Comparison of ENCODE assay signal across 9 cellular contexts in genomic region chr3:50338989-50339388, GRCh38. TPM values are rescaled to one million over a fixed set of nuclear protein-coding genes. Genes with fewer than 3 reads are reported as not detected.
DNase-seq lines count a peak whose midpoint lies in the region; ATAC-seq and TF ChIP-seq lines count a peak whose summit lies in the region.
"Had no signal": no experiment of that assay in that cellular context is flagged by ENCODE, and none has a peak within 500 bp of the region (broad histone marks: within the 10 kb centered on the region; RNA-seq: fewer than 3 reads in every experiment).

No MANE protein-coding gene starts in this region.

- H3K9ac ChIP-seq in BLaER1 (peak overlapping the region; percentile 94), IMR-90 (ENCODE audit: low read depth, low read length) (no peak overlapping the region)

- H3K36me3 Mint-ChIP-seq in natural killer cell = peaks cover 13% of the 10 kb centered on the region

- H3K18ac ChIP-seq in IMR-90 (ENCODE audit: low read depth, low read length) = no peak overlapping the region

- intact Hi-C loops in IMR-90 (cut with micrococcal nuclease) (no loop called here), natural killer cell (cut with micrococcal nuclease) (loop anchor here (2.0 to 5.0 kb wide), 2 partner anchors 20 to 42 kb away; partner anchors contain the start of genes HYAL3, NAA80 and TMEM115)

- no peak overlapping the region; the same call in 1 of the 2 replicates for H2BK20ac ChIP-seq in IMR-90 (ENCODE audit: low read depth, low read length)

- peak overlapping the region; percentile 19 for H2BK120ac ChIP-seq in IMR-90 (ENCODE audit: low read depth, low read length)

- dilution Hi-C loops in IMR-90 (cut with HindIII; ENCODE audit: low sequenced_read_pairs, unreplicated experiment) = no loop called here

- TF ChIP-seq RAD21 in IMR-90 (IDR thresholded peaks at IDR 0.05; ENCODE audit: low read length) = no peak

- H3K4me1 Mint-ChIP-seq in natural killer cell = peaks cover 54 to 90% of the 10 kb centered on the region in 2 donors

- no peak overlapping the region for H3K56ac ChIP-seq in IMR-90 (ENCODE audit: extremely low read depth, insufficient read depth, low read length)

- POLR2A ChIA-PET in IMR-90 (lab: Charles Lee; ENCODE audit: unreplicated experiment) = no interaction called here

- H4K8ac ChIP-seq in IMR-90 (ENCODE audit: low read depth in 2 of 2, low read length in 2 of 2) = peak overlapping the region in 1 of 2 experiments; percentile 56; a peak in 2 of 4 replicates

- no peak overlapping the region; the same call in 1 of the 2 replicates for H4K91ac ChIP-seq in IMR-90 (ENCODE audit: insufficient read depth, low read depth, low read length)

- peaks cover 22% of the 10 kb centered on the region for H3K36me3 ChIP-seq in BLaER1
- H3K36me3 ChIP-seq in IMR-90 (ENCODE audit: control insufficient read depth, insufficient read depth, low read length) = peaks cover 3% of the 10 kb centered on the region; the same call in 1 of the 2 replicates

- H2AK9ac ChIP-seq in IMR-90 (replicated peaks; ENCODE audit: low read depth, low read length, poor library complexity) = peak overlapping the region; percentile 70

- peaks cover 15 to 50% of the 10 kb centered on the region in 2 experiments; a peak in 3 of 4 replicates for H3K79me1 ChIP-seq in IMR-90 (ENCODE audit: low read depth in 1 of 2, low read length in 2 of 2)

- no peaks in the 10 kb centered on the region for H3K27me3 Mint-ChIP-seq in natural killer cell (ENCODE audit: low read depth in 2 of 2)

- 0 out of 2 replicates have a peak overlapping the region, but pooled peaks have one; percentile 37 for H3K14ac ChIP-seq in IMR-90 (replicated peaks; ENCODE audit: low read depth, low read length)

- H3K9me3 ChIP-seq in BLaER1 (no peaks in the 10 kb centered on the region), IMR-90 (ENCODE audit: control insufficient read depth, insufficient read depth, low read length) (no peaks in the 10 kb centered on the region)

- H3K4me3 ChIP-seq in BLaER1 (peak overlapping the region; percentile 88), IMR-90 (ENCODE audit: insufficient read depth, low read depth, low read length) (no peak overlapping the region)
- H3K4me3 ChIP-seq: SK-N-MC had no signal

- ATAC-seq in IMR-90 (ENCODE audit: low read depth) = no peak
- no peak for ATAC-seq in natural killer cell
- ATAC-seq in HG02938 (IDR thresholded peaks at IDR 0.05; ENCODE audit: unreplicated experiment) = no peak
- ATAC-seq in omental fat pad (ENCODE audit: low FRiP score) = no peak

- peak overlapping the region; percentile 98 for H3K4me3 Mint-ChIP-seq in natural killer cell

- in situ Hi-C loops in IMR-90 (cut with MboI; ENCODE audit: low sequenced_read_pairs) = loop anchor here (25.0 kb wide), 3 partner anchors 1048 to 1823 kb away; partner anchors contain the start of genes ABHD14B, GPR62, MANF and PCBP4

- peak overlapping the region; percentile 64; the same call in 1 of the 2 replicates for H3K23ac ChIP-seq in IMR-90 (ENCODE audit: low read depth, low read length)

- peak overlapping the region; percentile 7 for H2BK5ac ChIP-seq in IMR-90 (ENCODE audit: low read depth, low read length, poor library complexity, severe bottlenecking)

- peaks cover 31% of the 10 kb centered on the region for H4K20me1 ChIP-seq in BLaER1
- peaks cover 28% of the 10 kb centered on the region for H4K20me1 ChIP-seq in IMR-90 (ENCODE audit: insufficient read depth, low read length)

- TF ChIP-seq CTCF in IMR-90 (conservative IDR thresholded peaks at IDR 0.05; ENCODE audit: low read depth, low read length) (no peak), natural killer cell (IDR thresholded peaks at IDR 0.05) (no peak), omental fat pad (IDR thresholded peaks at IDR 0.05) (no peak)

- H3K27ac ChIP-seq in BLaER1 (peak overlapping the region; percentile 97), IMR-90 (ENCODE audit: insufficient read depth, low read length) (no peak overlapping the region), adipose tissue (ENCODE audit: low read depth, low read length) (peak overlapping the region; percentile 51)
- H3K27ac ChIP-seq: SK-N-MC had no signal

- CTCF ChIA-PET in IMR-90 (lab: Yijun Ruan, JAX) = no interaction called here

- peaks cover 25% of the 10 kb centered on the region for H3K27me3 ChIP-seq in BLaER1
- H3K27me3 ChIP-seq in IMR-90 (ENCODE audit: control insufficient read depth, insufficient read depth, low read length) = no peaks in the 10 kb centered on the region

- no TSS peak for BruUV-seq in IMR-90 (replicated peaks; lab: Mats Ljungman, UMichigan)

- H3K9me3 Mint-ChIP-seq in natural killer cell = no peaks in the 10 kb centered on the region

- 72% methylated on average over 3 of the region's 4 CpGs; no CpG with 5 or more reads in 1 of the 2 experiments for WGBS in IMR-90 (ENCODE audit: extremely low coverage in 2 of 2, insufficient read length in 1 of 2), 2 experiments
- 38 to 82% (median 41%) methylated on average over 4 of the region's 4 CpGs for WGBS in adipose tissue, 3 donors

- no peak for DNase-seq in IMR-90
- no peak for DNase-seq in natural killer cell
- DNase-seq in 8988T = no peak
- no peak for DNase-seq in DMS79 treated with DMSO at 0.1 percent for 48 hours (lab: John Stamatoyannopoulos, UW)
- no peak for DNase-seq in omental fat pad (ENCODE audit: low spot score)

- H4K5ac ChIP-seq in IMR-90 (ENCODE audit: low read depth, low read length) = no peak overlapping the region

- H3K4ac ChIP-seq in IMR-90 (ENCODE audit: low read depth, low read length) = peak overlapping the region; percentile 62

- H3K4me2 ChIP-seq in BLaER1 (peak overlapping the region; percentile 95), IMR-90 (ENCODE audit: low read depth, low read length) (no peak overlapping the region)

- peak overlapping the region; percentile 93 to 96 for H3K27ac Mint-ChIP-seq in natural killer cell

- peak overlapping the region; percentile 61; the same call in 1 of the 3 replicates for H2BK15ac ChIP-seq in IMR-90 (ENCODE audit: low read depth, low read length)

- H3K4me1 ChIP-seq in BLaER1 = peaks cover 79% of the 10 kb centered on the region
- peaks cover 29% of the 10 kb centered on the region for H3K4me1 ChIP-seq in IMR-90 (ENCODE audit: control insufficient read depth, insufficient read depth, low read length)

- peak overlapping the region; percentile 62 for H2AFZ ChIP-seq in IMR-90 (replicated peaks; ENCODE audit: low read length, poor library complexity)

- peaks cover 23% of the 10 kb centered on the region for H3K9me1 ChIP-seq in IMR-90 (ENCODE audit: insufficient read depth, low read length)

- TF ChIP-seq POLR2A in IMR-90 (IDR thresholded peaks at IDR 0.05; ENCODE audit: low read depth, low read length) = no peak

- H2AK5ac ChIP-seq in IMR-90 (ENCODE audit: low read depth, low read length) = peak overlapping the region; percentile 59

TF ChIP-seq in IMR-90, 13 proteins besides CTCF, POLR2A, EP300 and RAD21 (continues in another document):
- TF ChIP-seq ELK1 (IDR thresholded peaks at IDR 0.05; ENCODE audit: borderline replicate concordance, low read depth, low read length) = no peak
- TF ChIP-seq MXI1 (IDR thresholded peaks at IDR 0.05; ENCODE audit: borderline replicate concordance, low read depth, low read length) = no peak
- no peak for TF ChIP-seq CHD1 (IDR thresholded peaks at IDR 0.05; ENCODE audit: low read depth, low read length)

RNA-seq across cellular contexts. Expression of gene RASSF1, which starts 1.6 kb away (rescaled TPM):
- total RNA-seq in IMR-90 (2012; rRNA removed) (17.4 and 18.3 TPM in 2 replicates), natural killer cell (100 to 1,000 TPM; 298 to 329 (median 305) TPM), omental fat pad (10 to 100 TPM; 42.1 to 82.0 (median 53.3) TPM)
- polyA plus RNA-seq in IMR-90 (2012; rRNA removed) (53.4 and 55.6 TPM in 2 replicates), adipose tissue (10 to 100 TPM; 39.4 to 44.6 (median 43.7) TPM)
- 48.6 and 60.5 TPM in 2 replicates for polyA plus RNA-seq in IMR-90 (2012; cell fraction: cytosol; rRNA removed)
- 77.2 and 105 TPM in 2 replicates for polyA plus RNA-seq in IMR-90 (2012; cell fraction: nucleus; rRNA removed; ENCODE audit: low replicate concordance)

RNA-seq across cellular contexts. Expression of gene ZMYND10, which starts 6.5 kb away (rescaled TPM):
- 0.83 and 1.1 TPM in 2 replicates for total RNA-seq in IMR-90 (2012; rRNA removed)
- polyA plus RNA-seq in IMR-90 (2012; rRNA removed) = 1.1 and 1.4 TPM in 2 replicates
- polyA plus RNA-seq in IMR-90 (2012; cell fraction: cytosol; rRNA removed) = 1.3 and 2.1 TPM in 2 replicates
- 2.2 and 2.7 TPM in 2 replicates for polyA plus RNA-seq in IMR-90 (2012; cell fraction: nucleus; rRNA removed; ENCODE audit: low replicate concordance)
- 1 to 10 TPM in 1 of 3 donors, under 1 TPM in 1, not detected in 1; 0.28 to 1.1 TPM for polyA plus RNA-seq in adipose tissue
- 1 to 10 TPM; 3.0 to 6.3 (median 3.5) TPM for total RNA-seq in natural killer cell
- total RNA-seq in omental fat pad = 1 to 10 TPM in 1 of 4 donors, under 1 TPM in 3; 0.28 to 2.1 (median 0.64) TPM

RNA-seq across cellular contexts. Expression of gene TUSC2, which starts 11.0 kb away (rescaled TPM):
- total RNA-seq in IMR-90 (2012; rRNA removed) = 13.4 and 14.2 TPM in 2 replicates
- polyA plus RNA-seq in IMR-90 (2012; rRNA removed) = 24.0 and 24.8 TPM in 2 replicates
- 61.1 and 70.8 TPM in 2 replicates for polyA plus RNA-seq in IMR-90 (2012; cell fraction: cytosol; rRNA removed)
- polyA plus RNA-seq in IMR-90 (2012; cell fraction: nucleus; rRNA removed; ENCODE audit: low replicate concordance) = 24.8 and 29.9 TPM in 2 replicates
- polyA plus RNA-seq in adipose tissue = 10 to 100 TPM; 26.3 to 56.5 (median 31.2) TPM
- 10 to 100 TPM; 18.4 to 23.4 (median 21.3) TPM for total RNA-seq in natural killer cell
- total RNA-seq in omental fat pad = 10 to 100 TPM; 13.7 to 28.8 (median 22.8) TPM

RNA-seq across cellular contexts. Expression of gene NPRL2, which starts 11.6 kb away (rescaled TPM):
- total RNA-seq in IMR-90 (2012; rRNA removed) (27.5 and 38.7 TPM in 2 replicates), natural killer cell (10 to 100 TPM; 78.9 to 87.6 (median 80.9) TPM), omental fat pad (10 to 100 TPM in 3 of 4 donors, 1 to 10 TPM in 1; 9.5 to 22.7 (median 13.9) TPM)
- polyA plus RNA-seq in IMR-90 (2012; rRNA removed) (38.3 and 38.5 TPM in 2 replicates), adipose tissue (10 to 100 TPM; 13.1 to 23.9 (median 14.5) TPM)
- polyA plus RNA-seq in IMR-90 (2012; cell fraction: cytosol; rRNA removed) = 25.2 and 33.3 TPM in 2 replicates
- 62.9 and 100 TPM in 2 replicates for polyA plus RNA-seq in IMR-90 (2012; cell fraction: nucleus; rRNA removed; ENCODE audit: low replicate concordance)

RNA-seq across cellular contexts. Expression of gene CYB561D2, which starts 11.7 kb away (rescaled TPM):
- total RNA-seq in IMR-90 (2012; rRNA removed) (26.1 and 29.2 TPM in 2 replicates), natural killer cell (10 to 100 TPM; 39.6 to 54.0 (median 50.5) TPM), omental fat pad (10 to 100 TPM; 26.4 to 33.7 (median 30.2) TPM)
- polyA plus RNA-seq in IMR-90 (2012; rRNA removed) (31.7 and 41.5 TPM in 2 replicates), adipose tissue (10 to 100 TPM; 13.2 to 25.3 (median 19.7) TPM)
- 28.2 and 48.4 TPM in 2 replicates for polyA plus RNA-seq in IMR-90 (2012; cell fraction: cytosol; rRNA removed)
- 41.4 and 73.4 TPM in 2 replicates for polyA plus RNA-seq in IMR-90 (2012; cell fraction: nucleus; rRNA removed; ENCODE audit: low replicate concordance)
